In the genomic region with DNA sequence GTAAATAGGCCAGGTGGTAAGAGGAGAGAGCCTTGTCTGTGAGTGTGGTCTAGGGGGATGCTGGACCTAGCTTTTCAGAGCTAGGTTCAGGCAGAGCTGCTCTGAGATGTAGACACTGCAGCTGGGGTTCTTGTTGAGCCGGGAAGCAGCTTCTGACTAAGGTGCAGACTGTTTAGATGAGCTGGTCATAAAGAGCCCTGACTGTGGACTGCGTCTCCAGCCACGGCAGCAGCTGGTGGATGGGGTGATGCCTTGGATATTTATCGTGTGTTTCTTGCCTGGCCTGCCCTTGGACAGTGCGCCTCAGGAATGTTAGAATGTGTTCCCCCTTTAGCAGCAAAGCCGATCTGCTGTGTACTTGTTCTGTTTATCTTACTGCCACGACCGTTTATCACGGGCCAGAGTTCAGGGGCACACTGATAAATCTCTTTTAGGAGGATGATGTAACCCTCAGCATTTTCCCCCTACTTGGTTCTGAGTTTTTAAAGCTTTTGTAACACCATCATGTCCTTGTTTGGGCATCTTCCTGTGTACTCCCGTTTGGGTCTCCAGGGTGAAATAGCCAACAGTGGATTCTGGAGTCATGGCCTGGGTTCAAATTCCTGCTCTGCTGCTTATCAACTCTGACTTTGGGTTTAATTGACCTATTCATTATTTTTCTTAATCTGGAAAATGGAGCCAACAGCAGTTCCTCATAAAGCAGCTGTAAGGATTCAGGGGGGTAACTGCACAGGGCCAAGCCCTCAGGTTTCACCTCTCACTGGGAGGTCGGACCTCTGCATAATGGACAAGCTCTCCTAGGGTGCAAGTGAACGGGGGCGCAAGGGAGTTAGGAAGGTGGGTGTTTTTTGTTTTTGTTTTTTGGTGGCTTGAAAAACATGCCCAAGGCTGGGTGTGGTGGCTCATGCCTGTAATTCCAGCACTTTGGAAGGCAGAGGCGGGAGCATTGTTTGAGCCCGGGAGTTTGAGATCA, we compare ENCODE assay signal across 9 cellular contexts. TPM values are rescaled to one million over a fixed set of nuclear protein-coding genes. Genes with fewer than 3 reads are reported as not detected.
DNase-seq lines count a peak whose midpoint lies in the region; ATAC-seq and TF ChIP-seq lines count a peak whose summit lies in the region.
"Had no signal": no experiment of that assay in that cellular context is flagged by ENCODE, and none has a peak within 500 bp of the region (broad histone marks: within the 10 kb centered on the region; RNA-seq: fewer than 3 reads in every experiment).

No MANE protein-coding gene starts in this region.

- peaks cover 51% of the 10 kb centered on the region for H3K4me1 Mint-ChIP-seq in osteocyte (ENCODE audit: unreplicated experiment)

- H3K4me3 Mint-ChIP-seq in osteocyte (ENCODE audit: unreplicated experiment), result peak overlapping the region; percentile 15
- H3K4me3 Mint-ChIP-seq: activated naive CD8-positive, alpha-beta T cell had no signal

- H3K9me3 Mint-ChIP-seq in osteocyte (ENCODE audit: unreplicated experiment), result no peaks in the 10 kb centered on the region

- CTCF ChIA-PET in RWPE1 (lab: Yijun Ruan, JAX), result interaction anchor here (0.7 kb wide), 1 partner anchor 10 kb away, joined by 3 read pairs; no protein-coding TSS in a partner anchor

- H3K27me3 Mint-ChIP-seq in osteocyte (ENCODE audit: unreplicated experiment), result no peaks in the 10 kb centered on the region
- H3K27me3 Mint-ChIP-seq: activated naive CD8-positive, alpha-beta T cell had no signal

- peak overlapping the region; percentile 76 for H3K27ac ChIP-seq in RWPE1

- no peak overlapping the region for H3K4me3 ChIP-seq in fibroblast of the aortic adventitia (ENCODE audit: low read depth, low read length)

- no peak for TF ChIP-seq CTCF in RWPE1 (conservative IDR thresholded peaks at IDR 0.05; ENCODE audit: low read depth)
- TF ChIP-seq CTCF in fibroblast of the aortic adventitia (IDR thresholded peaks at IDR 0.05; ENCODE audit: insufficient read depth, low read length), result no peak
- TF ChIP-seq CTCF in osteocyte (IDR thresholded peaks at IDR 0.05), result no peak

- no peak for ATAC-seq in GM18517 (IDR thresholded peaks at IDR 0.05; ENCODE audit: unreplicated experiment)
- ATAC-seq in GM18907 (IDR thresholded peaks at IDR 0.05; ENCODE audit: unreplicated experiment), result no peak

- no peaks in the 10 kb centered on the region for H3K36me3 Mint-ChIP-seq in osteocyte (ENCODE audit: unreplicated experiment)

- POLR2A ChIA-PET in RWPE1 (lab: Yijun Ruan, JAX; ENCODE audit: low non-redundant PET), result no interaction called here

- H3K27ac Mint-ChIP-seq in osteocyte (ENCODE audit: unreplicated experiment), result peak overlapping the region; percentile 88
- H3K27ac Mint-ChIP-seq: activated naive CD8-positive, alpha-beta T cell had no signal

- DNase-seq in EL, result peak; percentile 95
- DNase-seq in RWPE1 (ENCODE audit: low spot score), result no peak
- DNase-seq in fibroblast of the aortic adventitia (ENCODE audit: low read depth), result peak; percentile 81
- DNase-seq in osteocyte (ENCODE audit: extremely low spot score, unreplicated experiment), result no peak
- DNase-seq in hypothalamus (lab: John Stamatoyannopoulos, UW), result no peak
- no peak for DNase-seq in activated naive CD4-positive, alpha-beta T cell treated with Interleukin-2 at 50 U/mL for 16 hours

RNA-seq across cellular contexts. Expression of a gene that starts 51.4 kb away (rescaled TPM):
- total RNA-seq in fibroblast of the aortic adventitia (ENCODE audit: low replicate concordance) (44.0 and 69.0 TPM in 2 replicates), osteocyte (72.9 and 77.9 TPM in 2 replicates)

Comparison
In these comparisons a context has a peak if more than half of its experiments do, and no peak if none do; other contexts are left out.
1. DNase-seq: peak in EL (single experiment) and fibroblast of the aortic adventitia (single experiment); none in RWPE1 (single experiment), osteocyte (single experiment), hypothalamus (0 of 51) and activated naive CD4-positive, alpha-beta T cell treated with Interleukin-2 at 50 U/mL for 16 hours (single experiment).